Comparison of ENCODE assay signal across 13 cellular contexts in the genomic region with DNA sequence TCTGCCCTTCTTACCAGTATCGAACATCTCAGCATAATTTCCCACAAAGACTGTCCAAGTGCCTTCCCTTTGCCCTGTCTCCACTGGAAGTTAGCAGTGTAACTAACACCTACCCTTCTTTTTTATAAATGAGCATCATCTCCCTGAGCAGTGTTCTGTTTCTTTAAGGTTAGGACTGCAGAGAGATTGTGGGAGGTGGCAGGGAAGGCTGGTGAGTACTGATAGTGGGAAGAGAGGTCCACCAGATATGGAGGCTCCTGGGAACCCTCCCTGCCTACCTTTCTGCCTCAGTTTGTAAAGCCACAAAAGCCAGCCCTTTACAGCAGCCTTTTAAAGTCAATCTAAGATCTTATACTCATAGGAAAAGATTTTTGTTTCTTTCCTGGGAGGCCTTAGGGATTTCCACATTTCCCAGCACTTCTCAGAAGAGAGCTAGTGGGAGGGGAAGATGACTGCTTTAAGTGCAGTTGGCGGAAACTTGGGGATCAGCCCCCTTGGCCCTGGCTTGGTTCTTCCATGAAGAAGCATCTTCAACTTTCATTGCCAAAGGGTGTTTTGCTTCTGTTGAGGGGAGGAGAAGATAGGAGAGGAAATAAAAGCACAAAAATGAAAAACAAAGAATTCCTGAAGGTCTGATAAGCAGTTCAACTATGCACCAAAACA. TPM values are rescaled to one million over a fixed set of nuclear protein-coding genes. Genes with fewer than 3 reads are reported as not detected.
DNase-seq lines count a peak whose midpoint lies in the region; ATAC-seq, FAIRE-seq and TF ChIP-seq lines count a peak whose summit lies in the region.
"Had no signal": no experiment of that assay in that cellular context is flagged by ENCODE, and none has a peak within 500 bp of the region (broad histone marks: within the 10 kb centered on the region; RNA-seq: fewer than 3 reads in every experiment).

No MANE protein-coding gene starts in this region.

- dilution Hi-C loops in endothelial cell of umbilical vein (cut with MboI; ENCODE audit: extremely low pct_ligation_motif_present, low sequenced_read_pairs): no loop called here

- H3K9me3 ChIP-seq in endothelial cell of umbilical vein (replicated peaks; ENCODE audit: control insufficient read depth, insufficient read depth, low read length): no peaks in the 10 kb centered on the region
- H3K9me3 ChIP-seq in mesodermal cell (ENCODE audit: control insufficient read depth, low read length): no peaks in the 10 kb centered on the region
- H3K9me3 ChIP-seq in thyroid gland: no peaks in the 10 kb centered on the region
- no peaks in the 10 kb centered on the region for H3K9me3 ChIP-seq in CD4-positive, alpha-beta T cell (ENCODE audit: control insufficient read depth, low read length)

- no peaks in the 10 kb centered on the region for H3K9me3 Mint-ChIP-seq in CD4-positive, alpha-beta T cell
- H3K9me3 Mint-ChIP-seq: T-helper 2 cell treated with Interferon-gamma antibody and Interleukin-4, amounts not matched to agents 5 μg/mL and 100 μg/mL, for 36 hours had no signal

- no peaks in the 10 kb centered on the region for H3K36me3 Mint-ChIP-seq in CD4-positive, alpha-beta T cell (ENCODE audit: low read depth)

- no peak overlapping the region for H3K4me3 Mint-ChIP-seq in CD4-positive, alpha-beta T cell
- H3K4me3 Mint-ChIP-seq: T-helper 2 cell treated with Interferon-gamma antibody and Interleukin-4, amounts not matched to agents 5 μg/mL and 100 μg/mL, for 36 hours had no signal

- DNase-seq in M059J (ENCODE audit: low read depth) (peak; percentile 68), endothelial cell of umbilical vein (ENCODE audit: low read depth, low spot score) (no peak), thyroid gland (no peak), NCI-H524 treated with DMSO at 0.1 percent for 48 hours (lab: John Stamatoyannopoulos, UW) (no peak), DMS114 treated with DMSO at 0.1 percent for 48 hours (lab: John Stamatoyannopoulos, UW; ENCODE audit: unreplicated experiment) (no peak)
- no peak for DNase-seq in CD4-positive, alpha-beta T cell
- DNase-seq: effector CD8-positive, alpha-beta T cell; left colon; NCI-H510A; stimulated activated CD4-positive, alpha-beta T cell treated with anti-CD3 and anti-CD28 coated beads, Interleukin-4, amount 100 ng/mL, for 1 hour had no signal

- H3K36me3 ChIP-seq in endothelial cell of umbilical vein (ENCODE audit: control insufficient read depth in 2 of 2, extremely low read depth in 1 of 2, insufficient read depth in 2 of 2, low read length in 2 of 2): no peaks in the 10 kb centered on the region
- no peaks in the 10 kb centered on the region for H3K36me3 ChIP-seq in mesodermal cell (ENCODE audit: control insufficient read depth, insufficient read depth, low read length)
- H3K36me3 ChIP-seq in thyroid gland: no peaks in the 10 kb centered on the region

- H3K9me1 ChIP-seq in endothelial cell of umbilical vein (replicated peaks; ENCODE audit: control insufficient read depth, extremely low read depth, insufficient read depth, low read length): no peaks in the 10 kb centered on the region

- no peak overlapping the region for H3K4me3 ChIP-seq in endothelial cell of umbilical vein (replicated peaks in 1 of 3; ENCODE audit: insufficient read depth in 1 of 3, low read depth in 1 of 3, low read length in 3 of 3)
- no peak overlapping the region for H3K4me3 ChIP-seq in mesodermal cell (ENCODE audit: extremely low read depth, insufficient read depth, low read length, poor library complexity, severe bottlenecking)
- no peak overlapping the region for H3K4me3 ChIP-seq in thyroid gland (replicated peaks in 1 of 3)

- no peak overlapping the region for H3K4me2 ChIP-seq in endothelial cell of umbilical vein (ENCODE audit: insufficient read depth, low read length)

- H3K4me1 Mint-ChIP-seq in CD4-positive, alpha-beta T cell (ENCODE audit: low read depth): no peaks in the 10 kb centered on the region

- ATAC-seq in CD4-positive, alpha-beta T cell (ENCODE audit: poor library complexity): no peak
- no peak for ATAC-seq in HG02981 (IDR thresholded peaks at IDR 0.05; ENCODE audit: unreplicated experiment)
- ATAC-seq: left colon had no signal

- POLR2A ChIA-PET in endothelial cell of umbilical vein (lab: Charles Lee): no interaction called here
- POLR2A ChIA-PET in CD4-positive, alpha-beta T cell (lab: Charles Lee): no interaction called here

- H2AFZ ChIP-seq in endothelial cell of umbilical vein (ENCODE audit: low read depth, low read length): peak overlapping the region; percentile 40

- no peak overlapping the region for H3K9ac ChIP-seq in endothelial cell of umbilical vein (replicated peaks; ENCODE audit: extremely low read depth, insufficient read depth, low read length)

- H3K4me1 ChIP-seq in endothelial cell of umbilical vein (ENCODE audit: control insufficient read depth, extremely low read depth, insufficient read depth, low read length): peaks cover 9% of the 10 kb centered on the region
- H3K4me1 ChIP-seq in mesodermal cell (ENCODE audit: control insufficient read depth, insufficient read depth, low read length, poor library complexity, severe bottlenecking): peaks cover 33% of the 10 kb centered on the region
- no peaks in the 10 kb centered on the region for H3K4me1 ChIP-seq in thyroid gland

- no peaks in the 10 kb centered on the region for H3K27me3 Mint-ChIP-seq in CD4-positive, alpha-beta T cell

- WGBS in mesodermal cell (ENCODE audit: insufficient coverage in 2 of 2), 2 experiments: 57 to 58% methylated on average over 1 of the region's 2 CpGs
- WGBS in thyroid gland, 2 donors: 36 to 71% methylated on average over 2 of the region's 2 CpGs

- intact Hi-C loops in endothelial cell of umbilical vein (cut with micrococcal nuclease) (no loop called here), thyroid gland (cut with DNase I) (no loop called here)
- intact Hi-C loops in CD4-positive, alpha-beta T cell (cut with DNase I, micrococcal nuclease): no loop called here

- no peak overlapping the region for H3K27ac Mint-ChIP-seq in CD4-positive, alpha-beta T cell
- H3K27ac Mint-ChIP-seq: T-helper 2 cell treated with Interferon-gamma antibody and Interleukin-4, amounts not matched to agents 5 μg/mL and 100 μg/mL, for 36 hours had no signal

- CTCF ChIA-PET in endothelial cell of umbilical vein (lab: Charles Lee): interaction anchor here (0.9 to 1.7 kb wide), 5 partner anchors 9 to 53 kb away, joined by 3 to 5 read pairs (median 4); no protein-coding TSS in a partner anchor
- CTCF ChIA-PET in CD4-positive, alpha-beta T cell (lab: Charles Lee): no interaction called here

- FAIRE-seq in endothelial cell of umbilical vein (lab: Jason Lieb, UNC): no peak

- H3K27me3 ChIP-seq in endothelial cell of umbilical vein (ENCODE audit: control insufficient read depth in 2 of 2, insufficient read depth in 2 of 2, low read length in 2 of 2) (no peaks in the 10 kb centered on the region), thyroid gland (no peaks in the 10 kb centered on the region)
- H3K27me3 ChIP-seq in CD4-positive, alpha-beta T cell (ENCODE audit: control insufficient read depth, insufficient read depth, low read length): no peaks in the 10 kb centered on the region

- H4K20me1 ChIP-seq in endothelial cell of umbilical vein (replicated peaks; ENCODE audit: control insufficient read depth, extremely low read depth, insufficient read depth, low read length): no peaks in the 10 kb centered on the region

- no peaks in the 10 kb centered on the region for H3K79me2 ChIP-seq in endothelial cell of umbilical vein (ENCODE audit: control insufficient read depth, insufficient read depth, low read length)

- BruUV-seq in endothelial cell of umbilical vein (replicated peaks; lab: Mats Ljungman, UMichigan): no TSS peak

- H3K27ac ChIP-seq in endothelial cell of umbilical vein (ENCODE audit: insufficient read depth, low read depth, low read length): no peak overlapping the region
- peak overlapping the region; percentile 84 for H3K27ac ChIP-seq in mesodermal cell (ENCODE audit: low read depth, low read length, severe bottlenecking)
- H3K27ac ChIP-seq in thyroid gland: peak overlapping the region in 2 of 3 donors; percentile 22 to 68
- no peak overlapping the region for H3K27ac ChIP-seq in CD4-positive, alpha-beta T cell (ENCODE audit: low read depth, low read length)

- no peak for TF ChIP-seq CTCF in endothelial cell of umbilical vein (IDR thresholded peaks at IDR 0.05; ENCODE audit: extremely low read depth in 1 of 2, insufficient read depth in 1 of 2, low read depth in 1 of 2, low read length in 2 of 2)
- TF ChIP-seq CTCF in thyroid gland (IDR thresholded peaks at IDR 0.05): no peak
- TF ChIP-seq CTCF in CD4-positive, alpha-beta T cell (IDR thresholded peaks at IDR 0.05): no peak

- no peak for TF ChIP-seq POLR2A in endothelial cell of umbilical vein (IDR thresholded peaks at IDR 0.05; ENCODE audit: low read depth, low read length)
- no peak for TF ChIP-seq POLR2A in thyroid gland (IDR thresholded peaks at IDR 0.05)

TF ChIP-seq in endothelial cell of umbilical vein, 7 proteins besides CTCF, POLR2A, EP300 and RAD21:
- TF ChIP-seq EZH2 (IDR thresholded peaks at IDR 0.05; ENCODE audit: borderline replicate concordance, low read depth, low read length, severe bottlenecking) (no peak), JUN (IDR thresholded peaks at IDR 0.05; ENCODE audit: borderline replicate concordance, insufficient read depth, insufficient read length, low read depth) (no peak)

RNA-seq across cellular contexts. Expression of gene CALD1, which starts 36.6 kb away (rescaled TPM):
- 243 and 296 TPM in 2 replicates for total RNA-seq in M059J (2014; rRNA removed; shearing (Covaris generic))
- 307 and 313 TPM in 2 replicates for total RNA-seq in endothelial cell of umbilical vein
- 136 and 148 TPM in 2 replicates for polyA plus RNA-seq in endothelial cell of umbilical vein
- polyA plus RNA-seq in endothelial cell of umbilical vein (2011; cell fraction: cytosol; rRNA removed): 186 and 212 TPM in 2 replicates
- polyA plus RNA-seq in endothelial cell of umbilical vein (2011; cell fraction: nucleus; rRNA removed): 346 and 400 TPM in 2 replicates
- 259 and 283 TPM in 2 replicates for polyA plus RNA-seq in endothelial cell of umbilical vein (2012)
- polyA minus RNA-seq in endothelial cell of umbilical vein: 325 and 347 TPM in 2 replicates
- 28.8 TPM for polyA minus RNA-seq in endothelial cell of umbilical vein (2011; cell fraction: cytosol; rRNA and poly(A)+ RNA removed)
- polyA minus RNA-seq in endothelial cell of umbilical vein (2011; cell fraction: nucleus; rRNA and poly(A)+ RNA removed): 320 and 528 TPM in 2 replicates
- 467 TPM for polyA plus RNA-seq in mesodermal cell (2013, experiment 1 of 2)
- 520 TPM for polyA plus RNA-seq in mesodermal cell (2013, experiment 2 of 2)
- total RNA-seq in thyroid gland: 100 to 1,000 TPM; 141 to 223 (median 169) TPM
- total RNA-seq in CD4-positive, alpha-beta T cell: under 1 TPM in 1 of 2 experiments, not detected in 1; 0.33 TPM

Comparison
In these comparisons a context has a peak if more than half of its experiments do, and no peak if none do; other contexts are left out.
1. H3K27ac ChIP-seq: peak in mesodermal cell (single experiment) and thyroid gland (2 of 3); none in endothelial cell of umbilical vein (single experiment) and CD4-positive, alpha-beta T cell (single experiment).
2. RNA of gene CALD1, which starts 36.6 kb away (total RNA-seq): 307 to 313 TPM in endothelial cell of umbilical vein, 243 to 296 TPM in M059J and 141 to 223 TPM in thyroid gland; 0.33 TPM in CD4-positive, alpha-beta T cell; every median in the first group is over 100 times any median in the second.